12 cellular contexts compared by ENCODE assay signal in the genomic region with DNA sequence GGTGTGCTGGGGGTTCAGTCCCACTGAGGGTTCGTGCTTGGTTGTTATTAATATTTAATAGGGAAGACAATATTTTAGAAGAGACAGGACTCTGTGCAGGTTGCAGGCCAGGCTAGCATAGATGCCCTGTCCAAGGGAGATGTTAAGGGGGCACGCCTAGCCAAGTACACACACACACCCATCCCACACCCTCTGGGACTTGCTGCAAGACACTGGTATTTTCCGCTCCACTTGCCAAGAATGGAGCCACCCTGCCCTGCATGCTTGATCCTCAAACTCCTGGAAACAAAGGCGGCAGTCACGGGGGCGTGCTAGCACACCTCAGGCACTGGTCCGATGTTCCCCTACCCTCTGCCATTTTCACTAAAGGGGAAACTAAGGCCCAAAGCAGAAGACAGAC.
DNase-seq lines count a peak whose midpoint lies in the region; ATAC-seq and TF ChIP-seq lines count a peak whose summit lies in the region.
"Had no signal": no experiment of that assay in that cellular context is flagged by ENCODE, and none has a peak within 500 bp of the region (broad histone marks: within the 10 kb centered on the region; RNA-seq: fewer than 3 reads in every experiment).

No MANE protein-coding gene starts in this region.

- ATAC-seq in effector memory CD8-positive, alpha-beta T cell (replicated peaks): no peak
- ATAC-seq in GM19463 (IDR thresholded peaks at IDR 0.05; ENCODE audit: unreplicated experiment) (no peak), aorta (ENCODE audit: low FRiP score) (no peak)

- H3K27me3 ChIP-seq in aorta (ENCODE audit: control insufficient read depth in 1 of 2, insufficient read depth in 2 of 2, low read length in 1 of 2): no peaks in the 10 kb centered on the region

- peaks cover 4% of the 10 kb centered on the region for H3K36me3 Mint-ChIP-seq in effector memory CD8-positive, alpha-beta T cell (ENCODE audit: insufficient read depth)
- no peaks in the 10 kb centered on the region for H3K36me3 Mint-ChIP-seq in mesothelial cell of epicardium
- H3K36me3 Mint-ChIP-seq: naive B cell had no signal

- peak overlapping the region in 1 of 2 donors; percentile 34 for H3K27ac ChIP-seq in aorta (ENCODE audit: low read depth in 1 of 2, low read length in 2 of 2)

- H3K9me3 Mint-ChIP-seq in effector memory CD8-positive, alpha-beta T cell: no peaks in the 10 kb centered on the region
- no peaks in the 10 kb centered on the region for H3K9me3 Mint-ChIP-seq in mesothelial cell of epicardium
- H3K9me3 Mint-ChIP-seq: naive B cell had no signal

- no peak overlapping the region for H3K4me3 ChIP-seq in aorta (ENCODE audit: low read length in 2 of 2)

- 36 to 41% methylated on average over 7 of the region's 7 CpGs for WGBS in aorta, 2 donors

- H3K36me3 ChIP-seq in aorta (ENCODE audit: control insufficient read depth in 1 of 2, insufficient read depth in 2 of 2, low read length in 1 of 2): no peaks in the 10 kb centered on the region

- peak overlapping the region in 1 of 2 donors; percentile 7 for H3K4me3 Mint-ChIP-seq in effector memory CD8-positive, alpha-beta T cell
- no peak overlapping the region for H3K4me3 Mint-ChIP-seq in mesothelial cell of epicardium

- peaks cover 85 to 92% of the 10 kb centered on the region in 2 donors for H3K4me1 Mint-ChIP-seq in effector memory CD8-positive, alpha-beta T cell (ENCODE audit: low read depth in 2 of 2)
- H3K4me1 Mint-ChIP-seq in mesothelial cell of epicardium: peaks cover 65% of the 10 kb centered on the region

- intact Hi-C loops in aorta (cut with DNase I): no loop called here

- H3K27me3 Mint-ChIP-seq in effector memory CD8-positive, alpha-beta T cell: no peaks in the 10 kb centered on the region
- no peaks in the 10 kb centered on the region for H3K27me3 Mint-ChIP-seq in mesothelial cell of epicardium (ENCODE audit: low read depth)
- H3K27me3 Mint-ChIP-seq: naive B cell had no signal

- DNase-seq in NCI-H69 (lab: John Stamatoyannopoulos, UW) (peak; percentile 46), mesothelial cell of epicardium (ENCODE audit: low spot score in 2 of 2, unreplicated experiment in 2 of 2) (no peak), superior temporal gyrus (ENCODE audit: extremely low spot score) (peak; percentile 18), aorta (no peak), NCI-H82 treated with DMSO at 0.1 percent for 48 hours (lab: John Stamatoyannopoulos, UW; ENCODE audit: unreplicated experiment) (no peak)
- no peak for DNase-seq in effector memory CD8-positive, alpha-beta T cell
- DNase-seq: foreskin fibroblast; GOT3; naive B cell; NCI-H510A; stimulated activated CD4-positive, alpha-beta T cell treated with anti-CD3 and anti-CD28 coated beads, Interleukin-4, amount 100 ng/mL, for 4 hours had no signal

- TF ChIP-seq CTCF in mesothelial cell of epicardium (IDR thresholded peaks at IDR 0.05; ENCODE audit: unreplicated experiment): no peak

- H3K4me1 ChIP-seq in aorta (ENCODE audit: control insufficient read depth in 1 of 2, insufficient read depth in 2 of 2, low read length in 2 of 2): peaks cover 2 to 3% of the 10 kb centered on the region in 2 donors

- peak overlapping the region; percentile 5 to 69 for H3K27ac Mint-ChIP-seq in effector memory CD8-positive, alpha-beta T cell
- peak overlapping the region; percentile 61 for H3K27ac Mint-ChIP-seq in mesothelial cell of epicardium

- H3K9me3 ChIP-seq in aorta (ENCODE audit: control insufficient read depth, low read length): no peaks in the 10 kb centered on the region

Comparison
In these comparisons a context has a peak if more than half of its experiments do, and no peak if none do; other contexts are left out.
1. DNase-seq: peak in NCI-H69 (single experiment) and superior temporal gyrus (single experiment); none in effector memory CD8-positive, alpha-beta T cell (0 of 3), mesothelial cell of epicardium (0 of 2), aorta (0 of 2) and NCI-H82 treated with DMSO at 0.1 percent for 48 hours (single experiment).